Comparison of ENCODE assay signal across 1 cellular context in the genomic region with DNA sequence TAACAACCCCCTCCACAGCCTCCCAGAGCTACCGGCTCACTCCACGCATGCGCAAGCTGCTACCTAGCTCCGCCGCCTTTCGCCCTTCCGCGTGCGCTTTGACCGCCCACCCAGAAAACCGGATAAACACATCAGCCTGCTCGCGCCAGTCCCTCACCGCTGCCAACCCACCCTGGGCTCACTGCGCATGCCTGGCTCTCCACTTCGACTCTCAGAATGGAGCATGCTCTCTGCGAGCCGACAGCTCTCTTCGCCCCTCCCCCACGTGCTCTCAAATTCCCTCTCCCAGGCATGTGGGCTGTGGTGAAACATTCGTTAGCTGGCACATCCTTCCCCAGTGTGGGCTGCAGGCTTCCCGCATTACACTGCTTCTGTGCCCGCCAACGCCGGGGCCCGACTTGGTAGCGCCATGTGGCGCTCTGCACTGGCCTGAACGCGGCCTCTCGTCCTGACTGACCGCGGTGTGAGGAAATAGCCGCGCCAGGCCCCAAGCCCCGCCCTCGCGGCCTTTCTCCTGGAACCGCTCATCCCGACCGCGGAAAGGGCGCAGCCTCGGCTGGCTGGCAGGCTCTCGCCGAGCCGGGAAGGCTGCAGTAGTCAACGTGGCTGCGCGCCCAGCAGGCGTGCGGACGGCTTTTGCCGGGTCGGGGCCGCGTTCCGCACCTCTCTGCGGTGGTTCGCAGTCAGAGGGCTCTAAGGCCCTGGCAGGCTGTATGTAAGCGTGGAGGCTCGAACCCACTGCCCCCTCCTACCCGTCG.
TF ChIP-seq lines count a peak whose summit lies in the region.

No MANE protein-coding gene starts in this region.

TF ChIP-seq in GM12878, 131 proteins besides CTCF, POLR2A, EP300 and RAD21 (continued from another document and continues in another):
- TF ChIP-seq ASH2L (IDR thresholded peaks at IDR 0.05; ENCODE audit: borderline replicate concordance, low read depth): 0 out of 2 replicates have a peak, but pooled peaks have one; percentile 78
- TF ChIP-seq, protein P1, sequence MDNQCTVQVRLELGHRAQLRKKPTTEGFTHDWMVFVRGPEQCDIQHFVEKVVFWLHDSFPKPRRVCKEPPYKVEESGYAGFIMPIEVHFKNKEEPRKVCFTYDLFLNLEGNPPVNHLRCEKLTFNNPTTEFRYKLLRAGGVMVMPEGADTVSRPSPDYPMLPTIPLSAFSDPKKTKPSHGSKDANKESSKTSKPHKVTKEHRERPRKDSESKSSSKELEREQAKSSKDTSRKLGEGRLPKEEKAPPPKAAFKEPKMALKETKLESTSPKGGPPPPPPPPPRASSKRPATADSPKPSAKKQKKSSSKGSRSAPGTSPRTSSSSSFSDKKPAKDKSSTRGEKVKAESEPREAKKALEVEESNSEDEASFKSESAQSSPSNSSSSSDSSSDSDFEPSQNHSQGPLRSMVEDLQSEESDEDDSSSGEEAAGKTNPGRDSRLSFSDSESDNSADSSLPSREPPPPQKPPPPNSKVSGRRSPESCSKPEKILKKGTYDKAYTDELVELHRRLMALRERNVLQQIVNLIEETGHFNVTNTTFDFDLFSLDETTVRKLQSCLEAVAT (IDR thresholded peaks at IDR 0.05): peak; percentile 73
- peak; percentile 87 for TF ChIP-seq DPF2 (IDR thresholded peaks at IDR 0.05)
- TF ChIP-seq TAF1 (IDR thresholded peaks at IDR 0.05; ENCODE audit: borderline replicate concordance, low read depth, low read length): no peak; the same call in none of the 2 replicates
- peak; percentile 38; the same call in 1 of the 2 replicates for TF ChIP-seq RELB (IDR thresholded peaks at IDR 0.05; ENCODE audit: low read depth)
- no peak; the same call in 1 of the 2 replicates for TF ChIP-seq HCFC1 (IDR thresholded peaks at IDR 0.05; ENCODE audit: low read length)
- TF ChIP-seq SMC3 (IDR thresholded peaks at IDR 0.05; ENCODE audit: borderline replicate concordance, low read length): no peak
- no peak for TF ChIP-seq EZH2 (IDR thresholded peaks at IDR 0.05; ENCODE audit: borderline replicate concordance, control insufficient read depth, low read depth, low read length)
- TF ChIP-seq, protein P2, sequence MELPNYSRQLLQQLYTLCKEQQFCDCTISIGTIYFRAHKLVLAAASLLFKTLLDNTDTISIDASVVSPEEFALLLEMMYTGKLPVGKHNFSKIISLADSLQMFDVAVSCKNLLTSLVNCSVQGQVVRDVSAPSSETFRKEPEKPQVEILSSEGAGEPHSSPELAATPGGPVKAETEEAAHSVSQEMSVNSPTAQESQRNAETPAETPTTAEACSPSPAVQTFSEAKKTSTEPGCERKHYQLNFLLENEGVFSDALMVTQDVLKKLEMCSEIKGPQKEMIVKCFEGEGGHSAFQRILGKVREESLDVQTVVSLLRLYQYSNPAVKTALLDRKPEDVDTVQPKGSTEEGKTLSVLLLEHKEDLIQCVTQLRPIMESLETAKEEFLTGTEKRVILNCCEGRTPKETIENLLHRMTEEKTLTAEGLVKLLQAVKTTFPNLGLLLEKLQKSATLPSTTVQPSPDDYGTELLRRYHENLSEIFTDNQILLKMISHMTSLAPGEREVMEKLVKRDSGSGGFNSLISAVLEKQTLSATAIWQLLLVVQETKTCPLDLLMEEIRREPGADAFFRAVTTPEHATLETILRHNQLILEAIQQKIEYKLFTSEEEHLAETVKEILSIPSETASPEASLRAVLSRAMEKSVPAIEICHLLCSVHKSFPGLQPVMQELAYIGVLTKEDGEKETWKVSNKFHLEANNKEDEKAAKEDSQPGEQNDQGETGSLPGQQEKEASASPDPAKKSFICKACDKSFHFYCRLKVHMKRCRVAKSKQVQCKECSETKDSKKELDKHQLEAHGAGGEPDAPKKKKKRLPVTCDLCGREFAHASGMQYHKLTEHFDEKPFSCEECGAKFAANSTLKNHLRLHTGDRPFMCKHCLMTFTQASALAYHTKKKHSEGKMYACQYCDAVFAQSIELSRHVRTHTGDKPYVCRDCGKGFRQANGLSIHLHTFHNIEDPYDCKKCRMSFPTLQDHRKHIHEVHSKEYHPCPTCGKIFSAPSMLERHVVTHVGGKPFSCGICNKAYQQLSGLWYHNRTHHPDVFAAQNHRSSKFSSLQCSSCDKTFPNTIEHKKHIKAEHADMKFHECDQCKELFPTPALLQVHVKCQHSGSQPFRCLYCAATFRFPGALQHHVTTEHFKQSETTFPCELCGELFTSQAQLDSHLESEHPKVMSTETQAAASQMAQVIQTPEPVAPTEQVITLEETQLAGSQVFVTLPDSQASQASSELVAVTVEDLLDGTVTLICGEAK (IDR thresholded peaks at IDR 0.05; ENCODE audit: borderline replicate concordance): peak; percentile 46; the same call in 1 of the 2 replicates
- peak; percentile 87 for TF ChIP-seq NRF1 (conservative IDR thresholded peaks at IDR 0.05; ENCODE audit: low read depth, low read length)
- TF ChIP-seq SP1 (IDR thresholded peaks at IDR 0.05; ENCODE audit: low read depth, low read length): peak; percentile 35
- TF ChIP-seq PKNOX1 (IDR thresholded peaks at IDR 0.05): peak; percentile 79; the same call in 1 of the 2 replicates
- TF ChIP-seq JUNB (IDR thresholded peaks at IDR 0.05): no peak
- no peak for TF ChIP-seq CBX3 (IDR thresholded peaks at IDR 0.05; ENCODE audit: borderline replicate concordance, low read depth)
- TF ChIP-seq ATF7 (IDR thresholded peaks at IDR 0.05; ENCODE audit: low read depth): peak; percentile 47; the same call in 1 of the 2 replicates
- peak; percentile 55; the same call in 1 of the 2 replicates for TF ChIP-seq SMAD5 (IDR thresholded peaks at IDR 0.05; ENCODE audit: low read depth)
- TF ChIP-seq MXI1 (IDR thresholded peaks at IDR 0.05; ENCODE audit: low read depth, low read length): peak; percentile 88
- no peak for TF ChIP-seq NFIC (IDR thresholded peaks at IDR 0.05; ENCODE audit: low read depth, low read length)
- TF ChIP-seq, protein P3, sequence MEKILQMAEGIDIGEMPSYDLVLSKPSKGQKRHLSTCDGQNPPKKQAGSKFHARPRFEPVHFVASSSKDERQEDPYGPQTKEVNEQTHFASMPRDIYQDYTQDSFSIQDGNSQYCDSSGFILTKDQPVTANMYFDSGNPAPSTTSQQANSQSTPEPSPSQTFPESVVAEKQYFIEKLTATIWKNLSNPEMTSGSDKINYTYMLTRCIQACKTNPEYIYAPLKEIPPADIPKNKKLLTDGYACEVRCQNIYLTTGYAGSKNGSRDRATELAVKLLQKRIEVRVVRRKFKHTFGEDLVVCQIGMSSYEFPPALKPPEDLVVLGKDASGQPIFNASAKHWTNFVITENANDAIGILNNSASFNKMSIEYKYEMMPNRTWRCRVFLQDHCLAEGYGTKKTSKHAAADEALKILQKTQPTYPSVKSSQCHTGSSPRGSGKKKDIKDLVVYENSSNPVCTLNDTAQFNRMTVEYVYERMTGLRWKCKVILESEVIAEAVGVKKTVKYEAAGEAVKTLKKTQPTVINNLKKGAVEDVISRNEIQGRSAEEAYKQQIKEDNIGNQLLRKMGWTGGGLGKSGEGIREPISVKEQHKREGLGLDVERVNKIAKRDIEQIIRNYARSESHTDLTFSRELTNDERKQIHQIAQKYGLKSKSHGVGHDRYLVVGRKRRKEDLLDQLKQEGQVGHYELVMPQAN (conservative IDR thresholded peaks at IDR 0.05): peak; percentile 95
- TF ChIP-seq PAX8 (IDR thresholded peaks at IDR 0.05): no peak
- TF ChIP-seq PBX3 (IDR thresholded peaks at IDR 0.05; ENCODE audit: insufficient replicate concordance, low read depth, low read length): no peak
- no peak; the same call in 1 of the 2 replicates for TF ChIP-seq YY1 (IDR thresholded peaks at IDR 0.05; ENCODE audit: low read depth, low read length)
- 0 out of 2 replicates have a peak, but pooled peaks have one; percentile 39 for TF ChIP-seq BACH1 (IDR thresholded peaks at IDR 0.05; ENCODE audit: borderline replicate concordance)
- no peak for TF ChIP-seq STAT3 (IDR thresholded peaks at IDR 0.05; ENCODE audit: low read depth, low read length)
- TF ChIP-seq SREBF1 (IDR thresholded peaks at IDR 0.05; ENCODE audit: low read length): no peak
- TF ChIP-seq GABPA (IDR thresholded peaks at IDR 0.05; ENCODE audit: low read depth): no peak
- no peak for TF ChIP-seq BRCA1 (IDR thresholded peaks at IDR 0.05; ENCODE audit: low read depth, low read length)
- peak; percentile 87 for TF ChIP-seq FOXK2 (IDR thresholded peaks at IDR 0.05)
- TF ChIP-seq MEF2A (IDR thresholded peaks at IDR 0.05; ENCODE audit: insufficient read depth, low read depth, low read length): 0 out of 2 replicates have a peak, but pooled peaks have one; percentile 13
- no peak for TF ChIP-seq NFYA (IDR thresholded peaks at IDR 0.05; ENCODE audit: borderline replicate concordance, low read depth, low read length)
- peak; percentile 22; the same call in 1 of the 2 replicates for TF ChIP-seq TCF12 (IDR thresholded peaks at IDR 0.05; ENCODE audit: low read depth, low read length)
- TF ChIP-seq HDGF (IDR thresholded peaks at IDR 0.05): peak; percentile 98
- TF ChIP-seq, protein P4, sequence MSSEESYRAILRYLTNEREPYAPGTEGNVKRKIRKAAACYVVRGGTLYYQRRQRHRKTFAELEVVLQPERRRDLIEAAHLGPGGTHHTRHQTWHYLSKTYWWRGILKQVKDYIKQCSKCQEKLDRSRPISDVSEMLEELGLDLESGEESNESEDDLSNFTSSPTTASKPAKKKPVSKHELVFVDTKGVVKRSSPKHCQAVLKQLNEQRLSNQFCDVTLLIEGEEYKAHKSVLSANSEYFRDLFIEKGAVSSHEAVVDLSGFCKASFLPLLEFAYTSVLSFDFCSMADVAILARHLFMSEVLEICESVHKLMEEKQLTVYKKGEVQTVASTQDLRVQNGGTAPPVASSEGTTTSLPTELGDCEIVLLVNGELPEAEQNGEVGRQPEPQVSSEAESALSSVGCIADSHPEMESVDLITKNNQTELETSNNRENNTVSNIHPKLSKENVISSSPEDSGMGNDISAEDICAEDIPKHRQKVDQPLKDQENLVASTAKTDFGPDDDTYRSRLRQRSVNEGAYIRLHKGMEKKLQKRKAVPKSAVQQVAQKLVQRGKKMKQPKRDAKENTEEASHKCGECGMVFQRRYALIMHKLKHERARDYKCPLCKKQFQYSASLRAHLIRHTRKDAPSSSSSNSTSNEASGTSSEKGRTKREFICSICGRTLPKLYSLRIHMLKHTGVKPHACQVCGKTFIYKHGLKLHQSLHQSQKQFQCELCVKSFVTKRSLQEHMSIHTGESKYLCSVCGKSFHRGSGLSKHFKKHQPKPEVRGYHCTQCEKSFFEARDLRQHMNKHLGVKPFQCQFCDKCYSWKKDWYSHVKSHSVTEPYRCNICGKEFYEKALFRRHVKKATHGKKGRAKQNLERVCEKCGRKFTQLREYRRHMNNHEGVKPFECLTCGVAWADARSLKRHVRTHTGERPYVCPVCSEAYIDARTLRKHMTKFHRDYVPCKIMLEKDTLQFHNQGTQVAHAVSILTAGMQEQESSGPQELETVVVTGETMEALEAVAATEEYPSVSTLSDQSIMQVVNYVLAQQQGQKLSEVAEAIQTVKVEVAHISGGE (CRISPR knock-in tag; IDR thresholded peaks at IDR 0.05): no peak
- no peak; the same call in 1 of the 2 replicates for TF ChIP-seq NR2F1 (conservative IDR thresholded peaks at IDR 0.05)
- peak; percentile 97 for TF ChIP-seq GATAD2B (conservative IDR thresholded peaks at IDR 0.05; ENCODE audit: low read depth)
- TF ChIP-seq BCLAF1 (IDR thresholded peaks at IDR 0.05): no peak
- no peak for TF ChIP-seq SUPT20H (IDR thresholded peaks at IDR 0.05; ENCODE audit: borderline replicate concordance, control insufficient read depth, low read depth, low read length)
